14 cellular contexts compared by ENCODE assay signal in genomic region chr2:177547122-177547521, GRCh38.
DNase-seq lines count a peak whose midpoint lies in the region; ATAC-seq, FAIRE-seq and TF ChIP-seq lines count a peak whose summit lies in the region.
"Had no signal": no experiment of that assay in that cellular context is flagged by ENCODE, and none has a peak within 500 bp of the region (broad histone marks: within the 10 kb centered on the region; RNA-seq: fewer than 3 reads in every experiment).

No MANE protein-coding gene starts in this region.

- H3K27ac ChIP-seq in KMS-11 (peak overlapping the region; percentile 17; the same call in 1 of the 2 replicates), kidney (ENCODE audit: low read depth in 2 of 2, low read length in 2 of 2) (no peak overlapping the region)
- H3K27ac ChIP-seq: gastroesophageal sphincter had no signal

- DNase-seq in glutamatergic neuron (no peak), NCI-H1436 (lab: John Stamatoyannopoulos, UW) (no peak), posterior cingulate gyrus (no peak), kidney (no peak)
- DNase-seq: activated T-cell treated with anti-CD3 and anti-CD28 coated beads, Interleukin-2, amount 50 U/mL, for 24 hours; CD4-positive, alpha-beta T cell; midbrain; NCI-H526 had no signal

- TF ChIP-seq CTCF in KMS-11 (conservative IDR thresholded peaks at IDR 0.05; ENCODE audit: low read depth, low read length) (no peak), glutamatergic neuron (IDR thresholded peaks at IDR 0.05; ENCODE audit: partially characterized antibody, unreplicated experiment) (no peak), kidney (IDR thresholded peaks at IDR 0.05; ENCODE audit: borderline replicate concordance, extremely low read depth, insufficient read depth) (no peak)

- H3K9me3 Mint-ChIP-seq in glutamatergic neuron (ENCODE audit: unreplicated experiment) = peaks cover 7% of the 10 kb centered on the region
- H3K9me3 Mint-ChIP-seq: activated T-cell treated with anti-CD3 and anti-CD28 coated beads, Interleukin-2, amount 50 U/mL, for 24 hours had no signal

- H3K9ac ChIP-seq in KMS-11 (no peak overlapping the region), kidney (ENCODE audit: low read length in 2 of 2) (no peak overlapping the region)

- peaks cover 18% of the 10 kb centered on the region for H3K4me1 Mint-ChIP-seq in glutamatergic neuron (ENCODE audit: low read depth, unreplicated experiment)

- H3K79me2 ChIP-seq in KMS-11 (ENCODE audit: insufficient read depth, low read depth) = no peaks in the 10 kb centered on the region

- no peak overlapping the region for H3K4me3 Mint-ChIP-seq in glutamatergic neuron (ENCODE audit: unreplicated experiment)
- H3K4me3 Mint-ChIP-seq: activated T-cell treated with anti-CD3 and anti-CD28 coated beads, Interleukin-2, amount 50 U/mL, for 24 hours; CD4-positive, alpha-beta T cell had no signal

- intact Hi-C loops in posterior cingulate gyrus (cut with DNase I) = no loop called here
- intact Hi-C loops in kidney (cut with DNase I) = no loop called here

- no peak overlapping the region for H2AFZ ChIP-seq in KMS-11 (ENCODE audit: low read depth)

- H3K4me1 ChIP-seq in KMS-11 (ENCODE audit: low read depth, poor library complexity, severe bottlenecking) (peaks cover 33% of the 10 kb centered on the region), kidney (ENCODE audit: control insufficient read depth in 1 of 2, insufficient read depth in 1 of 2, low read depth in 1 of 2, low read length in 2 of 2) (peaks cover 4 to 5% of the 10 kb centered on the region in 2 donors)

- no peak for FAIRE-seq in kidney (lab: Jason Lieb, UNC)
- FAIRE-seq: K562 had no signal

- H3K27ac Mint-ChIP-seq in glutamatergic neuron (ENCODE audit: unreplicated experiment) = no peak overlapping the region
- H3K27ac Mint-ChIP-seq: activated T-cell treated with anti-CD3 and anti-CD28 coated beads, Interleukin-2, amount 50 U/mL, for 24 hours; CD4-positive, alpha-beta T cell had no signal

- no peaks in the 10 kb centered on the region for H3K27me3 ChIP-seq in KMS-11 (ENCODE audit: insufficient read depth, low read depth)
- H3K27me3 ChIP-seq: gastroesophageal sphincter had no signal

- no peaks in the 10 kb centered on the region for H4K20me1 ChIP-seq in KMS-11 (ENCODE audit: insufficient read depth)

- ATAC-seq in GM18502 (IDR thresholded peaks at IDR 0.05; ENCODE audit: poor library complexity, unreplicated experiment) (peak; percentile 96), GM19438 (IDR thresholded peaks at IDR 0.05; ENCODE audit: low read depth, unreplicated experiment) (peak; percentile 89), HG02885 (IDR thresholded peaks at IDR 0.05; ENCODE audit: poor library complexity, unreplicated experiment) (peak; percentile 89)
- ATAC-seq: gastroesophageal sphincter, K562 had no signal

- peaks cover 3% of the 10 kb centered on the region for H3K27me3 Mint-ChIP-seq in glutamatergic neuron (ENCODE audit: unreplicated experiment)
- H3K27me3 Mint-ChIP-seq: activated T-cell treated with anti-CD3 and anti-CD28 coated beads, Interleukin-2, amount 50 U/mL, for 24 hours; CD4-positive, alpha-beta T cell had no signal

- H3K36me3 Mint-ChIP-seq in glutamatergic neuron (ENCODE audit: unreplicated experiment) = peaks cover 11% of the 10 kb centered on the region

- H3K4me3 ChIP-seq in KMS-11 (IDR thresholded peaks at IDR 0.05; ENCODE audit: insufficient read depth, low read depth, low read length) (no peak overlapping the region), kidney (ENCODE audit: low read length in 2 of 2) (no peak overlapping the region)
- H3K4me3 ChIP-seq: gastroesophageal sphincter, K562 had no signal

- peak overlapping the region; percentile 11; the same call in 1 of the 2 replicates for H3K4me2 ChIP-seq in KMS-11

- H3K9me3 ChIP-seq in kidney (ENCODE audit: control insufficient read depth in 1 of 2, low read length in 2 of 2) = no peaks in the 10 kb centered on the region
- H3K9me3 ChIP-seq: gastroesophageal sphincter had no signal

- H3K36me3 ChIP-seq in KMS-11 (ENCODE audit: insufficient read depth) (no peaks in the 10 kb centered on the region), kidney (ENCODE audit: control insufficient read depth in 1 of 2, insufficient read depth in 2 of 2, low read length in 2 of 2) (no peaks in the 10 kb centered on the region)
- H3K36me3 ChIP-seq: gastroesophageal sphincter had no signal
